In the genomic region with DNA sequence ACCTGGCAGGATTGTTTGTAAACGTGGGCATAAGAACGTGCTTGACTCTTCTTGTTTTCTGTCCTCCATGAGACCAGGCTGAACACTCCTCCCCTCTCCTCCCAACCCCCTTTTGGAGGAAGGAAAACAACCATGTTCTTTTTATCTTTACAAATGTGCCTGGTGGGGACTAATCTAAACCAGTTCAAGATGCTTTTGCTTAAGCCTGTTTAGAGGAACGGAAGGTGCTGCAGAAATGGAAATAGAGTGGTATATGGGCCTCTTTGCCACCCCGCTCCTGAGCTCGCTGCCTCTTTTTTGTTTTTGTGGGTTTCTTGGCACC, we compare ENCODE assay signal across 1 cellular context.
TF ChIP-seq lines count a peak whose summit lies in the region.

No MANE protein-coding gene starts in this region.

TF ChIP-seq in IMR-90, 13 proteins besides CTCF, POLR2A, EP300 and RAD21:
- TF ChIP-seq CHD1 (IDR thresholded peaks at IDR 0.05; ENCODE audit: low read depth, low read length) (no peak), NFE2L2 (IDR thresholded peaks at IDR 0.05; ENCODE audit: low read depth, low read length) (no peak)
